Comparison of ENCODE assay signal across 7 cellular contexts in genomic region chr16:15168953-15169352, GRCh38.
DNase-seq lines count a peak whose midpoint lies in the region; ATAC-seq, FAIRE-seq and TF ChIP-seq lines count a peak whose summit lies in the region.
"Not testable (repeated sequence)": the region's sequence is repeated elsewhere in the genome, so short reads cannot be mapped to it uniquely, and the experiment has no call there.

No MANE protein-coding gene starts in this region.

- H3K27me3 ChIP-seq in IMR-90 (ENCODE audit: control insufficient read depth, insufficient read depth, low read length); K562 (ENCODE audit: control insufficient read depth in 2 of 2, insufficient read depth in 2 of 2, low read length in 2 of 2); mesenchymal stem cell (ENCODE audit: control insufficient read depth in 1 of 2, insufficient read depth in 1 of 2, low read length in 2 of 2); gastrocnemius medialis: not testable (repeated sequence)

- not testable (repeated sequence) for H2BK120ac ChIP-seq in IMR-90 (ENCODE audit: low read depth, low read length); mesenchymal stem cell (ENCODE audit: low read depth, low read length)

- WGBS in IMR-90 (ENCODE audit: extremely low coverage in 2 of 2, insufficient read length in 1 of 2), 2 experiments: no CpG with 5 or more reads among the region's 5 CpGs
- 72% methylated on average over 4 of the region's 5 CpGs for WGBS in K562 (ENCODE audit: insufficient coverage, low coverage, missing lambda C conversion rate)
- WGBS in mesenchymal stem cell: 7% methylated on average over 1 of the region's 5 CpGs

- not testable (repeated sequence) for ATAC-seq in IMR-90 (ENCODE audit: low read depth)
- ATAC-seq in K562: peak; percentile 73
- ATAC-seq in gastrocnemius medialis: peak; percentile 58 to 88

- not testable (repeated sequence) for H3K18ac ChIP-seq in IMR-90 (ENCODE audit: low read depth, low read length); mesenchymal stem cell (ENCODE audit: low read depth in 1 of 2, low read length in 2 of 2)

- not testable (repeated sequence) for H4K20me1 ChIP-seq in IMR-90 (ENCODE audit: insufficient read depth, low read length); K562 (replicated peaks; ENCODE audit: control insufficient read depth, insufficient read depth, low read length)

- not testable (repeated sequence) for H3K9me3 ChIP-seq in IMR-90 (ENCODE audit: control insufficient read depth, insufficient read depth, low read length); K562 (replicated peaks; ENCODE audit: control insufficient read depth, insufficient read depth, low read depth, low read length); mesenchymal stem cell (ENCODE audit: control insufficient read depth, low read length); gastrocnemius medialis

- in situ Hi-C loops in IMR-90 (cut with MboI; ENCODE audit: low sequenced_read_pairs); K562 (cut with MboI); gastrocnemius medialis (cut with MboI; ENCODE audit: low sequenced_read_pairs in 4 of 4): not testable (repeated sequence)

- not testable (repeated sequence) for H2BK5ac ChIP-seq in IMR-90 (ENCODE audit: low read depth, low read length, poor library complexity, severe bottlenecking); mesenchymal stem cell (ENCODE audit: low read depth, low read length, poor library complexity, severe bottlenecking)

- H3K9ac ChIP-seq in IMR-90 (ENCODE audit: low read depth, low read length); K562 (ENCODE audit: insufficient read depth in 1 of 2, low read depth in 2 of 2, low read length in 2 of 2); mesenchymal stem cell (ENCODE audit: low read length): not testable (repeated sequence)

- H4K8ac ChIP-seq in IMR-90 (ENCODE audit: low read depth in 2 of 2, low read length in 2 of 2); mesenchymal stem cell (ENCODE audit: low read length): not testable (repeated sequence)

- not testable (repeated sequence) for H3K27ac ChIP-seq in IMR-90 (ENCODE audit: insufficient read depth, low read length); K562 (ENCODE audit: extremely low read depth, low read depth, low read length); mesenchymal stem cell (ENCODE audit: low read length, poor library complexity, severe bottlenecking); gastrocnemius medialis

- not testable (repeated sequence) for FAIRE-seq in K562 (lab: Jason Lieb, UNC)

- H3K9me1 ChIP-seq in IMR-90 (ENCODE audit: insufficient read depth, low read length); K562 (ENCODE audit: control insufficient read depth, insufficient read depth, low read length): not testable (repeated sequence)

- not testable (repeated sequence) for BruUV-seq in IMR-90 (replicated peaks; lab: Mats Ljungman, UMichigan); K562 (replicated peaks; lab: Mats Ljungman, UMichigan)

- not testable (repeated sequence) for H2AK9ac ChIP-seq in IMR-90 (replicated peaks; ENCODE audit: low read depth, low read length, poor library complexity)

- not testable (repeated sequence) for TF ChIP-seq EP300 in K562 (IDR thresholded peaks at IDR 0.05; ENCODE audit: low read length)

- H3K14ac ChIP-seq in IMR-90 (replicated peaks; ENCODE audit: low read depth, low read length); mesenchymal stem cell (ENCODE audit: low read length in 2 of 2): not testable (repeated sequence)

- not testable (repeated sequence) for H3K79me1 ChIP-seq in IMR-90 (ENCODE audit: low read depth in 1 of 2, low read length in 2 of 2); mesenchymal stem cell (replicated peaks; ENCODE audit: low read length, poor library complexity, severe bottlenecking)

- H4K91ac ChIP-seq in IMR-90 (ENCODE audit: insufficient read depth, low read depth, low read length); mesenchymal stem cell (ENCODE audit: low read length): not testable (repeated sequence)

- not testable (repeated sequence) for H3K36me3 ChIP-seq in IMR-90 (ENCODE audit: control insufficient read depth, insufficient read depth, low read length); K562 (ENCODE audit: control insufficient read depth, insufficient read depth, low read length); mesenchymal stem cell (ENCODE audit: control insufficient read depth in 1 of 2, insufficient read depth in 2 of 2, low read depth in 1 of 2, low read length in 2 of 2); gastrocnemius medialis

- H3K79me2 ChIP-seq in K562 (ENCODE audit: control insufficient read depth, insufficient read depth, low read length): not testable (repeated sequence)

- not testable (repeated sequence) for H3K4me1 ChIP-seq in IMR-90 (ENCODE audit: control insufficient read depth, insufficient read depth, low read length); K562 (replicated peaks in 1 of 2; ENCODE audit: control insufficient read depth in 2 of 2, insufficient read depth in 2 of 2, low read length in 2 of 2); mesenchymal stem cell (ENCODE audit: control insufficient read depth, insufficient read depth, low read depth, low read length); gastrocnemius medialis

- CTCF ChIA-PET in IMR-90 (lab: Yijun Ruan, JAX); K562 (lab: Yijun Ruan, JAX; ENCODE audit: low intra/inter-chr PET ratio): not testable (repeated sequence)

- H3K56ac ChIP-seq in IMR-90 (ENCODE audit: extremely low read depth, insufficient read depth, low read length): not testable (repeated sequence)

- H3K4ac ChIP-seq in IMR-90 (ENCODE audit: low read depth, low read length); mesenchymal stem cell (ENCODE audit: low read depth in 1 of 2, low read length in 2 of 2): not testable (repeated sequence)

- not testable (repeated sequence) for H2AFZ ChIP-seq in IMR-90 (replicated peaks; ENCODE audit: low read length, poor library complexity); K562 (ENCODE audit: low read depth, low read length); mesenchymal stem cell (ENCODE audit: low read depth, low read length)

- TF ChIP-seq CTCF in IMR-90 (conservative IDR thresholded peaks at IDR 0.05; ENCODE audit: low read depth, low read length); K562 (IDR thresholded peaks at IDR 0.05 in 2 of 3, conservative IDR thresholded peaks at IDR 0.05 in 1 of 3; ENCODE audit: insufficient read depth in 2 of 3, low read depth in 1 of 3, low read length in 3 of 3); gastrocnemius medialis (IDR thresholded peaks at IDR 0.05 in 4 of 5, conservative IDR thresholded peaks at IDR 0.05 in 1 of 5): not testable (repeated sequence)

- POLR2A ChIA-PET in IMR-90 (lab: Charles Lee; ENCODE audit: unreplicated experiment); K562 (lab: Yijun Ruan, JAX): not testable (repeated sequence)

- H3K4me2 ChIP-seq in IMR-90 (ENCODE audit: low read depth, low read length); K562 (ENCODE audit: insufficient read depth, low read length); mesenchymal stem cell (ENCODE audit: low read length, poor library complexity, severe bottlenecking): not testable (repeated sequence)

- H3K4me3 ChIP-seq in IMR-90 (ENCODE audit: insufficient read depth, low read depth, low read length); K562; mesenchymal stem cell (ENCODE audit: insufficient read depth in 1 of 2, low read depth in 1 of 2, low read length in 2 of 2); gastrocnemius medialis: not testable (repeated sequence)

- not testable (repeated sequence) for H2AK5ac ChIP-seq in IMR-90 (ENCODE audit: low read depth, low read length); mesenchymal stem cell (ENCODE audit: low read length, severe bottlenecking)

- dilution Hi-C loops in IMR-90 (cut with HindIII; ENCODE audit: low sequenced_read_pairs, unreplicated experiment): not testable (repeated sequence)

- intact Hi-C loops in IMR-90 (cut with micrococcal nuclease); K562 (cut with micrococcal nuclease); gastrocnemius medialis (cut with DNase I; ENCODE audit: low total_unique reads): not testable (repeated sequence)

- not testable (repeated sequence) for H3K23ac ChIP-seq in IMR-90 (ENCODE audit: low read depth, low read length); mesenchymal stem cell (ENCODE audit: low read length in 2 of 2)

- not testable (repeated sequence) for H2BK20ac ChIP-seq in IMR-90 (ENCODE audit: low read depth, low read length)

- DNase-seq in EH (ENCODE audit: low read depth) (peak; percentile 7), IMR-90 (peak; percentile 12), OCI-M1 (lab: John Stamatoyannopoulos, UW) (peak; percentile 8), K562 (ENCODE audit: extremely low read depth in 1 of 4, low spot score in 3 of 4) (peak in 1 of 4 experiments; percentile 16), iris pigment epithelial cell (ENCODE audit: low read depth) (peak; percentile 1), mesenchymal stem cell (peak; percentile 13)
- DNase-seq in gastrocnemius medialis: not testable (repeated sequence)

- H2BK15ac ChIP-seq in IMR-90 (ENCODE audit: low read depth, low read length); mesenchymal stem cell (ENCODE audit: low read depth, poor library complexity, severe bottlenecking): not testable (repeated sequence)

- H2BK12ac ChIP-seq in mesenchymal stem cell (ENCODE audit: low read length in 2 of 2): not testable (repeated sequence)

- TF ChIP-seq RAD21 in IMR-90 (IDR thresholded peaks at IDR 0.05; ENCODE audit: low read length); K562 (CRISPR knock-in tag; conservative IDR thresholded peaks at IDR 0.05 in 1 of 2, IDR thresholded peaks at IDR 0.05 in 1 of 2): not testable (repeated sequence)

- H4K5ac ChIP-seq in IMR-90 (ENCODE audit: low read depth, low read length): not testable (repeated sequence)

- TF ChIP-seq POLR2A in IMR-90 (IDR thresholded peaks at IDR 0.05; ENCODE audit: low read depth, low read length); K562 (conservative IDR thresholded peaks at IDR 0.05); gastrocnemius medialis (IDR thresholded peaks at IDR 0.05): not testable (repeated sequence)
